ENCODE assay signal across 2 cellular contexts in genomic region chr1:26213335-26213905, GRCh38.
TF ChIP-seq lines count a peak whose summit lies in the region.

No MANE protein-coding gene starts in this region.

TF ChIP-seq in HEK293, 187 proteins besides CTCF, POLR2A, EP300 and RAD21:
- TF ChIP-seq ZNF362 (tag by site-specific recombination; IDR thresholded peaks at IDR 0.05) = 0 out of 2 replicates have a peak, but pooled peaks have one; percentile 57
- TF ChIP-seq HOXA7 (CRISPR knock-in tag; IDR thresholded peaks at IDR 0.05; ENCODE audit: borderline replicate concordance) = no peak
TF ChIP-seq in HEK293: peak in this region for 1.

TF ChIP-seq in K562, 482 proteins besides CTCF, POLR2A, EP300 and RAD21:
- TF ChIP-seq ETS1 (conservative IDR thresholded peaks at IDR 0.05; ENCODE audit: control insufficient read depth, low read depth, low read length) (no peak), ZNF121 (CRISPR knock-in tag; conservative IDR thresholded peaks at IDR 0.05) (peak; percentile 68)
